Comparison of ENCODE assay signal across 29 cellular contexts in genomic region chr11:112381578-112381977, GRCh38.
"Had no signal": no experiment of that assay in that cellular context is flagged by ENCODE, and none has a peak within 500 bp of the region (broad histone marks: within the 10 kb centered on the region; RNA-seq: fewer than 3 reads in every experiment).

No MANE protein-coding gene starts in this region.

- H3K4me1 Mint-ChIP-seq: activated CD4-positive, alpha-beta memory T cell treated with anti-CD3 and anti-CD28 coated beads, Interleukin-2, amount 10 ng/mL, durations not matched to agents 7 days and 5 days; activated CD4-positive, alpha-beta T cell treated with anti-CD3 and anti-CD28 coated beads, Interleukin-2, amount 10 ng/mL, durations not matched to agents 7 days and 5 days; activated naive CD4-positive, alpha-beta T cell treated with anti-CD3 and anti-CD28 coated beads, Interleukin-2, amount 10 ng/mL, durations not matched to agents 7 days and 5 days; activated naive CD8-positive, alpha-beta T cell treated with anti-CD3 and anti-CD28 coated beads, Interleukin-2, amount 10 ng/mL, durations not matched to agents 7 days and 5 days had no signal

- H3K27ac ChIP-seq: ascending aorta, breast epithelium, cardiac muscle cell, colonic mucosa, esophagus muscularis mucosa, foreskin keratinocyte, gastrocnemius medialis, heart left ventricle had no signal

- H3K4me3 ChIP-seq: ascending aorta, breast epithelium, cardiac muscle cell, colonic mucosa, esophagus muscularis mucosa, gastrocnemius medialis, heart left ventricle had no signal

- H3K36me3 ChIP-seq: ascending aorta, breast epithelium, cardiac muscle cell, colonic mucosa, esophagus muscularis mucosa, gastrocnemius medialis, heart left ventricle had no signal

- DNase-seq: activated CD4-positive, alpha-beta memory T cell treated with anti-CD3 and anti-CD28 coated beads, Interleukin-2, amount 10 ng/mL, durations not matched to agents 7 days and 5 days; activated CD4-positive, alpha-beta T cell treated with anti-CD3 and anti-CD28 coated beads for 1 hour; activated CD4-positive, alpha-beta T cell treated with anti-CD3 and anti-CD28 coated beads for 4 hours; activated CD4-positive, alpha-beta T cell treated with anti-CD3 and anti-CD28 coated beads, Interleukin-2, amount 10 ng/mL, durations not matched to agents 7 days and 5 days; activated CD4-positive, alpha-beta T cell treated with anti-CD3 and anti-CD28 coated beads, Interleukin-2, amount 50 U/mL, for 4 hours; activated CD8-positive, alpha-beta memory T cell treated with anti-CD3 and anti-CD28 coated beads, Interleukin-2, amount 50 U/mL, for 48 hours; activated gamma-delta T cell; activated naive CD4-positive, alpha-beta T cell; activated naive CD4-positive, alpha-beta T cell treated with anti-CD3 and anti-CD28 coated beads, Interleukin-2, amount 10 ng/mL, durations not matched to agents 7 days and 5 days; activated naive CD8-positive, alpha-beta T cell treated with anti-CD3 and anti-CD28 coated beads, Interleukin-2, amount 10 ng/mL, durations not matched to agents 7 days and 5 days; activated T-cell treated with anti-CD3 and anti-CD28 coated beads for 4 hours; activated T-cell treated with anti-CD3 and anti-CD28 coated beads, Interleukin-2, amount 50 U/mL, for 24 hours; activated T-cell treated with anti-CD3 and anti-CD28 coated beads, Interleukin-2, amount 50 U/mL, for 72 hours; central memory CD4-positive, alpha-beta T cell; cerebellar nuclear complex; colonic mucosa; effector memory CD4-positive, alpha-beta T cell; erythroblast; foreskin keratinocyte; gastrocnemius medialis; glutamatergic neuron; heart left ventricle; T-helper 2 cell had no signal

- H3K4me3 Mint-ChIP-seq: activated CD4-positive, alpha-beta memory T cell treated with anti-CD3 and anti-CD28 coated beads, Interleukin-2, amount 10 ng/mL, durations not matched to agents 7 days and 5 days; activated CD4-positive, alpha-beta T cell treated with anti-CD3 and anti-CD28 coated beads, Interleukin-2, amount 10 ng/mL, durations not matched to agents 7 days and 5 days; activated naive CD4-positive, alpha-beta T cell treated with anti-CD3 and anti-CD28 coated beads, Interleukin-2, amount 10 ng/mL, durations not matched to agents 7 days and 5 days; activated naive CD8-positive, alpha-beta T cell treated with anti-CD3 and anti-CD28 coated beads, Interleukin-2, amount 10 ng/mL, durations not matched to agents 7 days and 5 days; activated T-cell treated with anti-CD3 and anti-CD28 coated beads, Interleukin-2, amount 50 U/mL, for 24 hours; activated T-cell treated with anti-CD3 and anti-CD28 coated beads, Interleukin-2, amount 50 U/mL, for 72 hours had no signal

- H3K9me3 Mint-ChIP-seq: activated CD4-positive, alpha-beta memory T cell treated with anti-CD3 and anti-CD28 coated beads, Interleukin-2, amount 10 ng/mL, durations not matched to agents 7 days and 5 days; activated CD4-positive, alpha-beta T cell treated with anti-CD3 and anti-CD28 coated beads, Interleukin-2, amount 10 ng/mL, durations not matched to agents 7 days and 5 days; activated naive CD4-positive, alpha-beta T cell treated with anti-CD3 and anti-CD28 coated beads, Interleukin-2, amount 10 ng/mL, durations not matched to agents 7 days and 5 days; activated naive CD4-positive, alpha-beta T cell treated with anti-CD3 and anti-CD28 coated beads, Interleukin-2, amount 50 U/mL, for 72 hours; activated naive CD8-positive, alpha-beta T cell treated with anti-CD3 and anti-CD28 coated beads, Interleukin-2, amount 10 ng/mL, durations not matched to agents 7 days and 5 days; activated T-cell treated with anti-CD3 and anti-CD28 coated beads, Interleukin-2, amount 50 U/mL, for 24 hours; activated T-cell treated with anti-CD3 and anti-CD28 coated beads, Interleukin-2, amount 50 U/mL, for 72 hours had no signal

- H3K27me3 ChIP-seq: ascending aorta, breast epithelium, cardiac muscle cell, colonic mucosa, esophagus muscularis mucosa, foreskin keratinocyte, gastrocnemius medialis, heart left ventricle had no signal

- H3K9me3 ChIP-seq: breast epithelium, colonic mucosa, esophagus muscularis mucosa, gastrocnemius medialis had no signal

- H3K36me3 Mint-ChIP-seq: activated naive CD4-positive, alpha-beta T cell treated with anti-CD3 and anti-CD28 coated beads, Interleukin-2, amount 10 ng/mL, durations not matched to agents 7 days and 5 days; activated naive CD4-positive, alpha-beta T cell treated with anti-CD3 and anti-CD28 coated beads, Interleukin-2, amount 50 U/mL, for 72 hours; activated naive CD8-positive, alpha-beta T cell treated with anti-CD3 and anti-CD28 coated beads, Interleukin-2, amount 10 ng/mL, durations not matched to agents 7 days and 5 days; brain had no signal

- H3K4me1 ChIP-seq: ascending aorta, breast epithelium, colonic mucosa, esophagus muscularis mucosa, foreskin keratinocyte, gastrocnemius medialis, heart left ventricle had no signal

- H3K27ac Mint-ChIP-seq: activated CD4-positive, alpha-beta memory T cell treated with anti-CD3 and anti-CD28 coated beads, Interleukin-2, amount 10 ng/mL, durations not matched to agents 7 days and 5 days; activated CD4-positive, alpha-beta T cell treated with anti-CD3 and anti-CD28 coated beads, Interleukin-2, amount 10 ng/mL, durations not matched to agents 7 days and 5 days; activated naive CD4-positive, alpha-beta T cell treated with anti-CD3 and anti-CD28 coated beads, Interleukin-2, amount 10 ng/mL, durations not matched to agents 7 days and 5 days; activated naive CD4-positive, alpha-beta T cell treated with anti-CD3 and anti-CD28 coated beads, Interleukin-2, amount 50 U/mL, for 72 hours; activated naive CD8-positive, alpha-beta T cell treated with anti-CD3 and anti-CD28 coated beads, Interleukin-2, amount 10 ng/mL, durations not matched to agents 7 days and 5 days; activated T-cell treated with anti-CD3 and anti-CD28 coated beads, Interleukin-2, amount 50 U/mL, for 24 hours; activated T-cell treated with anti-CD3 and anti-CD28 coated beads, Interleukin-2, amount 50 U/mL, for 72 hours had no signal

- H3K27me3 Mint-ChIP-seq: activated naive CD4-positive, alpha-beta T cell treated with anti-CD3 and anti-CD28 coated beads, Interleukin-2, amount 10 ng/mL, durations not matched to agents 7 days and 5 days; activated T-cell treated with anti-CD3 and anti-CD28 coated beads, Interleukin-2, amount 50 U/mL, for 24 hours; brain had no signal

- ATAC-seq: activated naive CD4-positive, alpha-beta T cell treated with anti-CD3 and anti-CD28 coated beads, Interleukin-2, amount 50 U/mL, for 72 hours; activated T-cell treated with anti-CD3 and anti-CD28 coated beads, Interleukin-2, amount 50 U/mL, for 72 hours; foreskin keratinocyte; gastrocnemius medialis; heart left ventricle had no signal
